8 cellular contexts compared by ENCODE assay signal in the genomic region with DNA sequence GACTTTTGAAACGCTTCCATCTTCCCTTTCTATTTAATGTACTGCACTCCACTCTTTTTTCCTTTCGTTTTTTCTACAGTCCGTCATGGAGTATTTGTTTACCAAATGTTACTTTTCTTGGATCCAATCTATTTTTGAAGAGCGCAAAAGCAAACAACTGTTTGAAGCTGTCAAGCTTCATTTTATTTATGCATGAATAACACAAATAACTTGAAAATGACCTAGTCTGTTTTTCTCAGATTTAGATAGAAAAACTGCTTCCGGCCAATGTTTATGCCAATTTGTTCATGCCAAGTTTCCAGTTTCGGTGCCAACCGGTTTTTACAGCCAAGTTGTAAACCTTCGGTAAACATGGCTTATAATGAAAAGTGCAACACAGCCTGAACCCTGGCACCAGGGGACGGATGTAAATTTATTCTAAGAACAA.
DNase-seq lines count a peak whose midpoint lies in the region; ATAC-seq and TF ChIP-seq lines count a peak whose summit lies in the region.

No MANE protein-coding gene starts in this region.

- peak overlapping the region in 2 of 5 donors; percentile 13 to 78 for H3K4me3 Mint-ChIP-seq in immature natural killer cell

- H3K27ac Mint-ChIP-seq in immature natural killer cell = peak overlapping the region in 2 of 6 donors; percentile 82 to 98

- no peaks in the 10 kb centered on the region for H3K9me3 Mint-ChIP-seq in immature natural killer cell

- no peak for ATAC-seq in heart right ventricle
- ATAC-seq in left ventricle myocardium superior = no peak
- ATAC-seq in left lung = no peak
- ATAC-seq in upper lobe of right lung = no peak
- no peak for ATAC-seq in GM18519 (IDR thresholded peaks at IDR 0.05; ENCODE audit: low FRiP score, unreplicated experiment)
- no peak for ATAC-seq in HG02623 (IDR thresholded peaks at IDR 0.05; ENCODE audit: unreplicated experiment)

- H3K4me1 ChIP-seq in heart right ventricle (peaks cover 0 to 24% (median 10%) of the 10 kb centered on the region in 9 donors), left lung (peaks cover 0 to 6% of the 10 kb centered on the region in 2 donors), upper lobe of right lung (peaks cover 3% of the 10 kb centered on the region)

- peaks cover 0 to 3% (median 0%) of the 10 kb centered on the region in 3 donors for H3K36me3 Mint-ChIP-seq in immature natural killer cell

- H3K27me3 ChIP-seq in heart right ventricle (no peaks in the 10 kb centered on the region), left lung (no peaks in the 10 kb centered on the region), upper lobe of right lung (no peaks in the 10 kb centered on the region)

- no peak for DNase-seq in heart right ventricle
- no peak for DNase-seq in left ventricle myocardium superior
- DNase-seq in astrocyte of the spinal cord (ENCODE audit: low read depth, low spot score) = peak; percentile 33
- no peak for DNase-seq in left lung
- no peak for DNase-seq in upper lobe of right lung
- DNase-seq in immature natural killer cell = no peak

- in situ Hi-C loops in astrocyte of the spinal cord (cut with HindIII; ENCODE audit: low sequenced_read_pairs) = no loop called here

- H3K27me3 Mint-ChIP-seq in immature natural killer cell (ENCODE audit: low read depth in 3 of 3) = peaks cover 0 to 2% (median under 1%) of the 10 kb centered on the region in 3 donors

- TF ChIP-seq CTCF in heart right ventricle (IDR thresholded peaks at IDR 0.05) (no peak), astrocyte of the spinal cord (IDR thresholded peaks at IDR 0.05; ENCODE audit: low read depth, low read length) (no peak), left lung (IDR thresholded peaks at IDR 0.05) (no peak), upper lobe of right lung (IDR thresholded peaks at IDR 0.05) (no peak)

- H3K9me3 ChIP-seq in heart right ventricle (no peaks in the 10 kb centered on the region), left lung (no peaks in the 10 kb centered on the region), upper lobe of right lung (no peaks in the 10 kb centered on the region)

- H3K4me3 ChIP-seq in heart right ventricle = peak overlapping the region in 3 of 10 donors; percentile 27 to 36 (median 32)
- H3K4me3 ChIP-seq in astrocyte of the spinal cord (ENCODE audit: low read depth, low read length) = no peak overlapping the region
- no peak overlapping the region for H3K4me3 ChIP-seq in left lung
- H3K4me3 ChIP-seq in upper lobe of right lung = peak overlapping the region; percentile 14

- H3K27ac ChIP-seq in heart right ventricle (peak overlapping the region; percentile 15 to 80 (median 60)), left lung (peak overlapping the region; percentile 7 to 51), upper lobe of right lung (peak overlapping the region; percentile 43)

- no peaks in the 10 kb centered on the region for H3K36me3 ChIP-seq in heart right ventricle
- no peaks in the 10 kb centered on the region for H3K36me3 ChIP-seq in left lung
- H3K36me3 ChIP-seq in upper lobe of right lung = no peaks in the 10 kb centered on the region

- intact Hi-C loops in heart right ventricle (cut with DNase I) (no loop called here), left ventricle myocardium superior (cut with micrococcal nuclease) (no loop called here), left lung (cut with DNase I) (no loop called here), upper lobe of right lung (cut with DNase I) (no loop called here)

- H3K4me1 Mint-ChIP-seq in immature natural killer cell = peaks cover 7 to 15% of the 10 kb centered on the region in 2 donors

- 63 to 66% methylated on average over 9 of the region's 9 CpGs for WGBS in heart right ventricle, 2 donors
